ENCODE assay signal across 8 cellular contexts in genomic region chr6:138428943-138429616, GRCh38. TPM values are rescaled to one million over a fixed set of nuclear protein-coding genes. Genes with fewer than 3 reads are reported as not detected.
DNase-seq lines count a peak whose midpoint lies in the region; ATAC-seq, FAIRE-seq and TF ChIP-seq lines count a peak whose summit lies in the region.

No MANE protein-coding gene starts in this region.

- no peaks in the 10 kb centered on the region for H3K79me2 ChIP-seq in PC-9 (ENCODE audit: low read depth)
- no peaks in the 10 kb centered on the region for H3K79me2 ChIP-seq in H1 (ENCODE audit: control insufficient read depth in 1 of 2, insufficient read depth in 2 of 2, low read length in 2 of 2)

- no peaks in the 10 kb centered on the region; the same call in 1 of the 2 replicates for H4K20me1 ChIP-seq in PC-9 (ENCODE audit: insufficient read depth)
- H4K20me1 ChIP-seq in H1 (replicated peaks in 1 of 2; ENCODE audit: control insufficient read depth in 1 of 2, insufficient read depth in 2 of 2, low read length in 2 of 2), result peaks cover 0 to 3% of the 10 kb centered on the region in 2 experiments

- no peak overlapping the region for H2AK5ac ChIP-seq in H1 (ENCODE audit: low read depth, low read length)

- BruUV-seq in PC-9 (replicated peaks; lab: Mats Ljungman, UMichigan), result no TSS peak

- intact Hi-C loops in PC-9 (cut with micrococcal nuclease; ENCODE audit: unreplicated experiment), result loop anchor here (1.0 to 2.0 kb wide), 3 partner anchors 80 to 312 kb away; no protein-coding TSS in a partner anchor

- peak; percentile 81 for FAIRE-seq in H1 (lab: Jason Lieb, UNC)

- no peak overlapping the region for H2BK12ac ChIP-seq in H1 (ENCODE audit: low read depth, low read length)

- no peak overlapping the region for H4K91ac ChIP-seq in H1 (replicated peaks; ENCODE audit: insufficient read length, low read length)

- H3K27me3 ChIP-seq in PC-9 (ENCODE audit: insufficient read depth, low read depth) (no peaks in the 10 kb centered on the region), H1 (replicated peaks in 1 of 4; ENCODE audit: control insufficient read depth in 3 of 4, extremely low read depth in 1 of 4, insufficient read depth in 3 of 4, low read length in 3 of 4) (no peaks in the 10 kb centered on the region)

- H3K36me3 ChIP-seq in PC-9 (ENCODE audit: low read depth) (no peaks in the 10 kb centered on the region), H1 (ENCODE audit: control insufficient read depth in 2 of 4, insufficient read depth in 4 of 4, low read length in 3 of 4) (peaks cover 2 to 19% (median 3%) of the 10 kb centered on the region in 4 experiments; a peak in 6 of 8 replicates)

- H3K79me1 ChIP-seq in H1 (ENCODE audit: low read depth, low read length), result no peaks in the 10 kb centered on the region; the same call in 1 of the 2 replicates

- no peak overlapping the region for H4K5ac ChIP-seq in H1 (ENCODE audit: insufficient read length, low read depth, low read length)

- no peak overlapping the region for H2BK20ac ChIP-seq in H1 (ENCODE audit: low read length)

- H3K18ac ChIP-seq in H1 (ENCODE audit: extremely low read depth, low read length), result no peak overlapping the region

- no peak overlapping the region for H3K27ac ChIP-seq in PC-9
- H3K27ac ChIP-seq in H1 (ENCODE audit: low read depth, low read length), result no peak overlapping the region

- TF ChIP-seq EP300 in H1 (IDR thresholded peaks at IDR 0.05; ENCODE audit: borderline replicate concordance in 1 of 2, low read depth in 2 of 2, low read length in 2 of 2), result no peak

- no peak overlapping the region for H4K8ac ChIP-seq in H1 (ENCODE audit: extremely low read depth, insufficient read depth, low read length)

- H3K14ac ChIP-seq in H1 (ENCODE audit: insufficient read length), result no peak overlapping the region

- H2AFZ ChIP-seq in PC-9 (no peak overlapping the region), H1 (ENCODE audit: low read length) (no peak overlapping the region)

- no peak overlapping the region for H2BK120ac ChIP-seq in H1 (replicated peaks; ENCODE audit: low read depth, low read length)

- H3K4me2 ChIP-seq in PC-9 (no peak overlapping the region), H1 (ENCODE audit: insufficient read depth in 1 of 2, low read depth in 2 of 2, low read length in 2 of 2) (no peak overlapping the region)

- H3K23ac ChIP-seq in H1 (ENCODE audit: insufficient read length), result no peak overlapping the region

- no peak overlapping the region for H2BK5ac ChIP-seq in H1 (ENCODE audit: low read depth, low read length)

- H3K56ac ChIP-seq in H1 (replicated peaks; ENCODE audit: insufficient read length, low read depth, low read length), result no peak overlapping the region

- POLR2A ChIA-PET in PC-9 (lab: Charles Lee; ENCODE audit: unreplicated experiment) (no interaction called here), H1 (lab: Charles Lee; ENCODE audit: partially characterized antibody) (interaction anchor here (0.9 kb wide), 1 partner anchor 165 kb away, joined by 3 read pairs; no protein-coding TSS in a partner anchor)

- WGBS in H1 (ENCODE audit: extremely low coverage in 1 of 2, insufficient coverage in 1 of 2, insufficient read length in 1 of 2, insufficient replicate concordance in 2 of 2, low coverage in 1 of 2, low lambda C conversion rate in 2 of 2, missing lambda C conversion rate in 1 of 2), 2 experiments, result 71% methylated on average over 8 of the region's 8 CpGs; no CpG with 5 or more reads in 1 of the 2 experiments

- H3K9ac ChIP-seq in H1 (replicated peaks in 1 of 4; ENCODE audit: extremely low read depth in 1 of 4, low read depth in 3 of 4, low read length in 3 of 4), result no peak overlapping the region; a peak in 1 of 7 replicates

- H3K4me1 ChIP-seq in PC-9 (replicated peaks; ENCODE audit: insufficient read depth) (no peaks in the 10 kb centered on the region), H1 (replicated peaks in 1 of 4; ENCODE audit: control insufficient read depth in 3 of 4, insufficient read depth in 4 of 4, low read length in 3 of 4) (no peaks in the 10 kb centered on the region; a peak in 2 of 7 replicates)

- TF ChIP-seq POLR2A in H1 (IDR thresholded peaks at IDR 0.05; ENCODE audit: control extremely low read depth in 1 of 2, low read depth in 2 of 2, low read length in 2 of 2), result no peak

- H3K4me3 ChIP-seq in PC-9 (no peak overlapping the region), H1 (ENCODE audit: extremely low read depth in 1 of 4, insufficient read depth in 2 of 4, low read depth in 3 of 4, low read length in 4 of 4) (no peak overlapping the region)

- TF ChIP-seq RAD21 in H1 (IDR thresholded peaks at IDR 0.05 in 1 of 2, conservative IDR thresholded peaks at IDR 0.05 in 1 of 2; ENCODE audit: low read depth in 2 of 2, low read length in 2 of 2), result peak; percentile 74 to 75

- CTCF ChIA-PET in PC-9 (lab: Charles Lee) (interaction anchor here (0.7 to 1.5 kb wide), 2 partner anchors 107 to 122 kb away, joined by 4 to 10 read pairs; no protein-coding TSS in a partner anchor), H1 (lab: Charles Lee; ENCODE audit: partially characterized antibody) (interaction anchor here (0.5 to 11.4 kb wide), 41 partner anchors 9 to 952 kb away, joined by 3 to 192 read pairs (median 4); partner anchors contain the start of genes HEBP2 and NHSL1)

- peak; percentile 89 for TF ChIP-seq CTCF in PC-9 (conservative IDR thresholded peaks at IDR 0.05)
- peak in 2 of 3 experiments; percentile 41 to 47; a peak in 2 of 4 replicates for TF ChIP-seq CTCF in H1 (IDR thresholded peaks at IDR 0.05; ENCODE audit: control extremely low read depth in 1 of 3, insufficient read depth in 1 of 3, low read depth in 1 of 3, low read length in 3 of 3)

- H3F3A ChIP-seq in PC-9 (ENCODE audit: insufficient read depth, low read depth), result no peaks in the 10 kb centered on the region

- H3K4ac ChIP-seq in H1 (replicated peaks; ENCODE audit: insufficient read length, low read depth, low read length), result no peak overlapping the region

- no peak overlapping the region for H2BK15ac ChIP-seq in H1 (ENCODE audit: low read length)

- DNase-seq in D341Med (ENCODE audit: low spot score) (peak; percentile 54), HT1080 (ENCODE audit: low read depth) (peak; percentile 47), PC-9 (peak in 1 of 2 experiments; percentile 55), H1 (ENCODE audit: low read depth in 1 of 2, low spot score in 2 of 2) (no peak), midbrain (lab: John Stamatoyannopoulos, UW) (peak; percentile 69), NCI-H226 (no peak)

- H3K9me2 ChIP-seq in PC-9 (ENCODE audit: insufficient read depth), result no peaks in the 10 kb centered on the region

- H3K9me3 ChIP-seq in PC-9 (ENCODE audit: insufficient read depth, low read depth) (no peaks in the 10 kb centered on the region), H1 (ENCODE audit: insufficient read depth in 2 of 2, low read depth in 1 of 2, low read length in 1 of 2) (no peaks in the 10 kb centered on the region)

- no peaks in the 10 kb centered on the region for H3K23me2 ChIP-seq in H1 (ENCODE audit: low read depth, low read length)

- no peak for ATAC-seq in HG02588 (IDR thresholded peaks at IDR 0.05; ENCODE audit: unreplicated experiment)
- ATAC-seq in HG02840 (IDR thresholded peaks at IDR 0.05; ENCODE audit: low FRiP score, unreplicated experiment), result no peak

TF ChIP-seq in H1, 55 proteins besides CTCF, POLR2A, EP300 and RAD21:
- TF ChIP-seq PHF8 (conservative IDR thresholded peaks at IDR 0.05; ENCODE audit: low read depth, low read length), result no peak
- no peak for TF ChIP-seq GABPA (IDR thresholded peaks at IDR 0.05; ENCODE audit: borderline replicate concordance, insufficient read depth, low read length)
- no peak for TF ChIP-seq CBX5 (IDR thresholded peaks at IDR 0.05; ENCODE audit: low read depth, low read length)
- TF ChIP-seq TCF12 (IDR thresholded peaks at IDR 0.05; ENCODE audit: low read depth, low read length), result no peak
- TF ChIP-seq BACH1 (IDR thresholded peaks at IDR 0.05; ENCODE audit: low read length), result no peak

RNA-seq across cellular contexts. Expression of gene HEBP2, which starts 25.1 kb away (rescaled TPM):
- 35.0 and 35.1 TPM in 2 replicates for total RNA-seq in HT1080 (2014; rRNA removed; shearing (Covaris generic))
- 21.8 and 24.3 TPM in 2 replicates for polyA plus RNA-seq in HT1080 (2015; cell fraction: cytosol; rRNA removed)
- polyA plus RNA-seq in HT1080 (2015; cell fraction: nucleus; rRNA removed), result 5.7 and 8.3 TPM in 2 replicates
- 41.0 and 55.0 TPM in 2 replicates for total RNA-seq in PC-9 (2021)
- 37.9 and 42.8 TPM in 2 replicates for total RNA-seq in H1 (2021; fragmentation: NEBNext Ultra II Directional; extraction: Animal tissue kit (Norgen Biotek cat#: 25700))
- 6.5 and 12.0 TPM in 2 replicates for polyA plus RNA-seq in H1 (2011; rRNA removed)
- polyA plus RNA-seq in H1 (2011; cell fraction: cytosol; rRNA removed), result 13.1 TPM
- 6.1 TPM for polyA plus RNA-seq in H1 (2011; cell fraction: nucleus; rRNA removed)
- polyA plus RNA-seq in H1 (2012, experiment 1 of 2), result 14.7 to 25.1 TPM (median 15.6 TPM) in 4 replicates
- polyA plus RNA-seq in H1 (2012, experiment 2 of 2), result 5.0 TPM
- polyA plus RNA-seq in H1 (2013, experiment 1 of 2), result 90.6 TPM
- polyA plus RNA-seq in H1 (2013, experiment 2 of 2), result 90.3 TPM
- polyA minus RNA-seq in H1 (2011; rRNA and poly(A)+ RNA removed), result 3.1 and 3.7 TPM in 2 replicates
- 4.3 TPM for polyA minus RNA-seq in H1 (2011; cell fraction: cytosol; rRNA and poly(A)+ RNA removed)
- 4.5 TPM for polyA minus RNA-seq in H1 (2011; cell fraction: nucleus; rRNA and poly(A)+ RNA removed)

RNA-seq across cellular contexts. Expression of gene SMIM28, which starts 51.4 kb away (rescaled TPM):
- total RNA-seq in HT1080 (2014; rRNA removed; shearing (Covaris generic)), result not detected in 2 replicates
- not detected in 2 replicates for polyA plus RNA-seq in HT1080 (2015; cell fraction: cytosol; rRNA removed)
- polyA plus RNA-seq in HT1080 (2015; cell fraction: nucleus; rRNA removed), result not detected in 2 replicates
- total RNA-seq in PC-9 (2021), result not detected in 2 replicates
- not detected in 2 replicates for total RNA-seq in H1 (2021; fragmentation: NEBNext Ultra II Directional; extraction: Animal tissue kit (Norgen Biotek cat#: 25700))
- polyA plus RNA-seq in H1 (2011; rRNA removed), result not detected in 2 replicates
- polyA plus RNA-seq in H1 (2011; cell fraction: cytosol; rRNA removed), result not detected
- not detected for polyA plus RNA-seq in H1 (2011; cell fraction: nucleus; rRNA removed)
- polyA plus RNA-seq in H1 (2012, experiment 1 of 2), result not detected in 4 replicates
- not detected for polyA plus RNA-seq in H1 (2012, experiment 2 of 2)
- polyA plus RNA-seq in H1 (2013, experiment 1 of 2), result not detected
- not detected for polyA plus RNA-seq in H1 (2013, experiment 2 of 2)
- polyA minus RNA-seq in H1 (2011; rRNA and poly(A)+ RNA removed), result not detected in 2 replicates
- not detected for polyA minus RNA-seq in H1 (2011; cell fraction: cytosol; rRNA and poly(A)+ RNA removed)
- not detected for polyA minus RNA-seq in H1 (2011; cell fraction: nucleus; rRNA and poly(A)+ RNA removed)

Comparison
In these comparisons a context has a peak if more than half of its experiments do, and no peak if none do; other contexts are left out.
1. DNase-seq: peak in D341Med (single experiment), HT1080 (single experiment) and midbrain (single experiment); none in H1 (0 of 2) and NCI-H226 (single experiment).